ENCODE assay signal across 17 cellular contexts in genomic region chr1:113686891-113687624, GRCh38.
"Had no signal": no experiment of that assay in that cellular context is flagged by ENCODE, and none has a peak within 500 bp of the region (broad histone marks: within the 10 kb centered on the region; RNA-seq: fewer than 3 reads in every experiment).

No MANE protein-coding gene starts in this region.

- H3K27ac Mint-ChIP-seq: activated naive CD4-positive, alpha-beta T cell treated with anti-CD3 and anti-CD28 coated beads for 36 hours; activated T-helper 17 cell treated with anti-CD3 and anti-CD28 coated beads, Interleukin-2, amount 50 U/mL, for 72 hours; naive thymus-derived CD8-positive, alpha-beta T cell had no signal

- H3K4me3 Mint-ChIP-seq: activated naive CD4-positive, alpha-beta T cell treated with anti-CD3 and anti-CD28 coated beads for 36 hours; activated T-helper 17 cell treated with anti-CD3 and anti-CD28 coated beads, Interleukin-2, amount 50 U/mL, for 72 hours; brain; naive thymus-derived CD8-positive, alpha-beta T cell had no signal

- H3K27me3 ChIP-seq: esophagus squamous epithelium, neutrophil, thyroid gland, uterus had no signal

- H3K4me1 Mint-ChIP-seq: brain; naive thymus-derived CD8-positive, alpha-beta T cell had no signal

- H3K36me3 ChIP-seq: thyroid gland, uterus had no signal

- H3K4me1 ChIP-seq: thyroid gland, uterus had no signal

- H3K9me3 ChIP-seq: esophagus squamous epithelium, neutrophil, thyroid gland, uterus had no signal

- H3K9me3 Mint-ChIP-seq: activated naive CD4-positive, alpha-beta T cell treated with anti-CD3 and anti-CD28 coated beads for 36 hours; activated T-helper 17 cell treated with anti-CD3 and anti-CD28 coated beads, Interleukin-2, amount 50 U/mL, for 72 hours; naive thymus-derived CD8-positive, alpha-beta T cell had no signal

- H3K27me3 Mint-ChIP-seq: activated T-helper 17 cell treated with anti-CD3 and anti-CD28 coated beads, Interleukin-2, amount 50 U/mL, for 72 hours; brain; naive thymus-derived CD8-positive, alpha-beta T cell had no signal

- DNase-seq: activated CD4-positive, alpha-beta T cell treated with anti-CD3 and anti-CD28 coated beads for 48 hours; activated naive CD4-positive, alpha-beta T cell treated with anti-CD3 and anti-CD28 coated beads for 36 hours; activated T-cell treated with anti-CD3 and anti-CD28 coated beads for 4 hours; esophagus squamous epithelium; glutamatergic neuron; left colon; naive thymus-derived CD8-positive, alpha-beta T cell; posterior cingulate gyrus; SW 1271; T1000; thyroid gland; uterus had no signal

- H3K4me3 ChIP-seq: esophagus squamous epithelium, lung, skin epidermis, thyroid gland, uterus had no signal

- H3K27ac ChIP-seq: esophagus squamous epithelium, neutrophil, skin epidermis, thyroid gland, uterus had no signal
